Comparison of ENCODE assay signal across 34 cellular contexts in the genomic region with DNA sequence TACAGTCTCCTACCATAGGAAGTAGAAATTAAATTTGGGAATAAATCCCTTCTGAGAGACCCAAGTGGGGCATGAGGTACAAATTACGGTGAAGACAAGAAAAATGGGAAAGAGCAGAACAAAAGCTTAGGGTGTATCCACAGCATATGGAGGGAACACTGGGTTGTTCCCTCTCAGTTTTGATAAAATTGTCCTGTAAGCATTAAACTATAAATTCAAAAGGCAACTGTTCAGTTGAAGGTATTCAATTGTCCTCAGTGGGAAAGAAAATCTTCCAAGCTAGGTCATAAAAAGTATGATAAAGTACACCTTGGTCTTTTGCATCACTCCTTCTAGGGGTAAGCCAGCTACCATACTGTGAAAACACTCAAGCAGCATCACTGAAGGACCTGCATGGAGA.
"Had no signal": no experiment of that assay in that cellular context is flagged by ENCODE, and none has a peak within 500 bp of the region (broad histone marks: within the 10 kb centered on the region; RNA-seq: fewer than 3 reads in every experiment).

No MANE protein-coding gene starts in this region.

- H3K36me3 ChIP-seq: MG63 had no signal

- DNase-seq: Karpas-422, Kasumi-1, MG63, MM.1S, MV-4-11, NCI-H1048, NCI-H1092, NCI-H1092 treated with DMSO at 0.1 percent for 48 hours, NCI-H1105, NCI-H1105 treated with DMSO at 0.1 percent for 48 hours, NCI-H1417, NCI-H1417 treated with DMSO at 0.1 percent for 48 hours, NCI-H1436, NCI-H1436 treated with DMSO at 0.1 percent for 48 hours, NCI-H146, NCI-H1694, NCI-H1694 treated with DMSO at 0.1 percent for 48 hours, NCI-H187, NCI-H187 treated with DMSO at 0.1 percent for 48 hours, NCI-H1930, NCI-H2029, NCI-H2029 treated with DMSO at 0.1 percent for 48 hours, NCI-H2081, NCI-H2081 treated with DMSO at 0.1 percent for 48 hours, NCI-H2107, NCI-H2171, NCI-H2171 treated with DMSO at 0.1 percent for 48 hours, NCI-H2227 treated with DMSO at 0.1 percent for 48 hours, NCI-H226, NCI-H345, NCI-H446, NCI-H446 treated with DMSO at 0.1 percent for 48 hours, NCI-H510A, NCI-H510A treated with DMSO at 0.1 percent for 48 hours had no signal

- H3K27me3 ChIP-seq: MG63 had no signal

- H3K9me3 ChIP-seq: MG63 had no signal

- H3K4me3 ChIP-seq: MG63 had no signal
